Comparison of ENCODE assay signal across 8 cellular contexts in the genomic region with DNA sequence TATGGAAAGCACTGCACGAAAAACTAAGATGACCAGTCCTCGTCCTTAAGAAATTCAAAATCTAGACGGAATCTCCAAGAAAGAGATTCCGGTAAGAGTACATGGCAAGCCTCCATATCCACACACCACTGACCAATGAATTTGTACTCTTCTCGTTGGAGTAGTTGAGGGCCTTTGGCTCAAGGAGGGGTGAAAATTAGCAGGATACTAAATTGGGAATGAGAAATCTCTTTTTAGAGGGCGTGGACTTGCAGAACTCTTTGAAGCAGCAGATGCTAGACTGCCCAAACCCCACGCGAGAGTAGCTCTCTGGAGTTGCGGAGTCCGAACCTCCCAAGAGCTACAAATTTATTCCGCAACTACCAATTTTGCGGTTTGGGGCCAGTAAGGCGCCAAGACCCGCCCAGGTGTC. TPM values are rescaled to one million over a fixed set of nuclear protein-coding genes. Genes with fewer than 3 reads are reported as not detected.
DNase-seq lines count a peak whose midpoint lies in the region; ATAC-seq, FAIRE-seq and TF ChIP-seq lines count a peak whose summit lies in the region.

No MANE protein-coding gene starts in this region.

- H3K9me3 ChIP-seq in K562 (replicated peaks; ENCODE audit: control insufficient read depth, insufficient read depth, low read depth, low read length) (no peaks in the 10 kb centered on the region), lung (ENCODE audit: control insufficient read depth in 2 of 2, insufficient read depth in 1 of 2, low read length in 1 of 2) (no peaks in the 10 kb centered on the region)

- no peaks in the 10 kb centered on the region for H3K27me3 Mint-ChIP-seq in activated naive CD4-positive, alpha-beta T cell treated with anti-CD3 and anti-CD28 coated beads for 36 hours (ENCODE audit: low read depth)
- H3K27me3 Mint-ChIP-seq in type B pancreatic cell, result peaks cover 3% of the 10 kb centered on the region

- peak overlapping the region; percentile 88 for H3K4me2 ChIP-seq in K562 (ENCODE audit: insufficient read depth, low read length)

- in situ Hi-C loops in K562 (cut with MboI), result no loop called here

- FAIRE-seq in K562 (lab: Jason Lieb, UNC), result no peak

- POLR2A ChIA-PET in K562 (lab: Yijun Ruan, JAX), result interaction anchor here (0.6 to 2.4 kb wide), 22 partner anchors 10 to 734 kb away, joined by 3 to 9 read pairs (median 4); a partner anchor contains a TSS

- TF ChIP-seq POLR2A in K562 (conservative IDR thresholded peaks at IDR 0.05), result no peak

- peaks cover 26% of the 10 kb centered on the region for H3K4me1 Mint-ChIP-seq in activated naive CD4-positive, alpha-beta T cell treated with anti-CD3 and anti-CD28 coated beads for 36 hours (ENCODE audit: low read depth)
- H3K4me1 Mint-ChIP-seq in type B pancreatic cell (ENCODE audit: unreplicated experiment), result peaks cover 11% of the 10 kb centered on the region

- H3K9ac ChIP-seq in K562 (ENCODE audit: insufficient read depth in 1 of 2, low read depth in 2 of 2, low read length in 2 of 2), result peak overlapping the region; percentile 91 to 94

- no peaks in the 10 kb centered on the region for H3K9me1 ChIP-seq in K562 (ENCODE audit: control insufficient read depth, insufficient read depth, low read length)

- ATAC-seq in K562 (no peak; the same call in 2 of the 3 replicates), lung (ENCODE audit: insufficient read depth, low FRiP score) (no peak), GM18870 (IDR thresholded peaks at IDR 0.05; ENCODE audit: unreplicated experiment) (no peak)

- H3K27me3 ChIP-seq in K562 (ENCODE audit: control insufficient read depth in 2 of 2, insufficient read depth in 2 of 2, low read length in 2 of 2), result no peaks in the 10 kb centered on the region
- no peaks in the 10 kb centered on the region for H3K27me3 ChIP-seq in lung (ENCODE audit: control insufficient read depth, insufficient read depth)

- H3K36me3 Mint-ChIP-seq in activated naive CD4-positive, alpha-beta T cell treated with anti-CD3 and anti-CD28 coated beads for 36 hours (ENCODE audit: low read depth), result peaks cover 4% of the 10 kb centered on the region
- H3K36me3 Mint-ChIP-seq in type B pancreatic cell, result no peaks in the 10 kb centered on the region

- TF ChIP-seq CTCF in K562 (IDR thresholded peaks at IDR 0.05 in 2 of 3, conservative IDR thresholded peaks at IDR 0.05 in 1 of 3; ENCODE audit: insufficient read depth in 2 of 3, low read depth in 1 of 3, low read length in 3 of 3), result no peak
- TF ChIP-seq CTCF in lung (IDR thresholded peaks at IDR 0.05; ENCODE audit: control extremely low read depth, extremely low read depth), result no peak
- no peak for TF ChIP-seq CTCF in type B pancreatic cell (conservative IDR thresholded peaks at IDR 0.05)

- H4K20me1 ChIP-seq in K562 (replicated peaks; ENCODE audit: control insufficient read depth, insufficient read depth, low read length), result peaks cover 10% of the 10 kb centered on the region; the same call in 1 of the 2 replicates

- peak overlapping the region; percentile 95 for H3K27ac ChIP-seq in K562 (ENCODE audit: extremely low read depth, low read depth, low read length)
- peak overlapping the region; percentile 95 to 98 for H3K27ac ChIP-seq in lung (ENCODE audit: low read depth in 1 of 2, low read length in 1 of 2)

- TSS peak; percentile 90 for BruUV-seq in K562 (replicated peaks; lab: Mats Ljungman, UMichigan)

- intact Hi-C loops in activated naive CD4-positive, alpha-beta T cell treated with anti-CD3 and anti-CD28 coated beads for 36 hours (cut with micrococcal nuclease), result loop anchor here (1.0 to 2.0 kb wide), 6 partner anchors 50 to 705 kb away; a partner anchor contains a TSS
- intact Hi-C loops in K562 (cut with micrococcal nuclease), result loop anchor here (2.0 kb wide), 1 partner anchor 42 kb away; no protein-coding TSS in a partner anchor

- H3K36me3 ChIP-seq in K562 (ENCODE audit: control insufficient read depth, insufficient read depth, low read length) (peaks cover 7% of the 10 kb centered on the region; the same call in 2 of the 3 replicates), lung (ENCODE audit: control insufficient read depth in 2 of 2, insufficient read depth in 2 of 2, low read length in 2 of 2) (no peaks in the 10 kb centered on the region)

- H3K4me3 Mint-ChIP-seq in activated naive CD4-positive, alpha-beta T cell treated with anti-CD3 and anti-CD28 coated beads for 36 hours, result peak overlapping the region; percentile 96
- peak overlapping the region; percentile 99 for H3K4me3 Mint-ChIP-seq in type B pancreatic cell

- H3K4me3 ChIP-seq in K562 (peak overlapping the region; percentile 86), lung (peak overlapping the region; percentile 45)

- peaks cover 52% of the 10 kb centered on the region for H3K79me2 ChIP-seq in K562 (ENCODE audit: control insufficient read depth, insufficient read depth, low read length)

- H2AFZ ChIP-seq in K562 (ENCODE audit: low read depth, low read length), result peak overlapping the region; percentile 98

- no peaks in the 10 kb centered on the region for H3K9me3 Mint-ChIP-seq in activated naive CD4-positive, alpha-beta T cell treated with anti-CD3 and anti-CD28 coated beads for 36 hours
- no peaks in the 10 kb centered on the region for H3K9me3 Mint-ChIP-seq in type B pancreatic cell

- TF ChIP-seq EP300 in K562 (IDR thresholded peaks at IDR 0.05; ENCODE audit: low read length), result no peak

- peak overlapping the region; percentile 81 for H3K27ac Mint-ChIP-seq in activated naive CD4-positive, alpha-beta T cell treated with anti-CD3 and anti-CD28 coated beads for 36 hours
- H3K27ac Mint-ChIP-seq in type B pancreatic cell, result peak overlapping the region; percentile 100

- no peak for TF ChIP-seq RAD21 in K562 (CRISPR knock-in tag; conservative IDR thresholded peaks at IDR 0.05 in 1 of 2, IDR thresholded peaks at IDR 0.05 in 1 of 2)

- H3K4me1 ChIP-seq in K562 (replicated peaks in 1 of 2; ENCODE audit: control insufficient read depth in 2 of 2, insufficient read depth in 2 of 2, low read length in 2 of 2) (peaks cover 17 to 23% of the 10 kb centered on the region in 2 experiments; a peak in 4 of 5 replicates), lung (ENCODE audit: control insufficient read depth in 2 of 2, insufficient read depth in 2 of 2, low read length in 2 of 2) (peaks cover 2% of the 10 kb centered on the region in 2 donors)

- DNase-seq in activated naive CD4-positive, alpha-beta T cell treated with anti-CD3 and anti-CD28 coated beads for 36 hours, result no peak
- DNase-seq in activated naive CD4-positive, alpha-beta T cell (lab: John Stamatoyannopoulos, UW), result no peak
- DNase-seq in K562 (ENCODE audit: extremely low read depth in 1 of 4, low spot score in 3 of 4) (no peak), lung (ENCODE audit: low spot score) (no peak), type B pancreatic cell (ENCODE audit: extremely low spot score, unreplicated experiment) (no peak), KG1 (lab: John Stamatoyannopoulos, UW) (no peak), Kasumi-1 (lab: John Stamatoyannopoulos, UW) (no peak)

- CTCF ChIA-PET in activated naive CD4-positive, alpha-beta T cell treated with anti-CD3 and anti-CD28 coated beads for 36 hours (lab: Charles Lee), result interaction anchor here (0.7 to 1.9 kb wide), 2 partner anchors 213 to 249 kb away, joined by 3 to 5 read pairs; a partner anchor contains a TSS
- CTCF ChIA-PET in K562 (lab: Yijun Ruan, JAX; ENCODE audit: low intra/inter-chr PET ratio), result no interaction called here

- WGBS in K562 (ENCODE audit: insufficient coverage, low coverage, missing lambda C conversion rate), result 1% methylated on average over 14 of the region's 14 CpGs
- WGBS in lung, 2 donors, result 11 to 18% methylated on average over 14 of the region's 14 CpGs

TF ChIP-seq in K562, 482 proteins besides CTCF, POLR2A, EP300 and RAD21 (continues in another document):
- TF ChIP-seq CBFB (CRISPR knock-in tag; IDR thresholded peaks at IDR 0.05) (peak; percentile 94; the same call in 1 of the 2 replicates), SETDB1 (IDR thresholded peaks at IDR 0.05; ENCODE audit: low read length) (no peak)

RNA-seq across cellular contexts. Expression of a gene that starts 0.9 kb away (rescaled TPM):
- 10 to 100 TPM; 30.6 to 31.4 TPM for total RNA-seq in activated naive CD4-positive, alpha-beta T cell treated with anti-CD3 and anti-CD28 coated beads for 36 hours
- 22.5 and 38.1 TPM in 2 replicates for total RNA-seq in K562 (2011; cell fraction: chromatin; rRNA removed; ENCODE audit: low replicate concordance)
- total RNA-seq in K562 (2011; cell fraction: nucleolus; rRNA removed), result 17.6 and 18.8 TPM in 2 replicates
- 24.0 and 38.3 TPM in 2 replicates for total RNA-seq in K562 (2011; cell fraction: nucleoplasm; rRNA removed)
- total RNA-seq in K562 (2014; rRNA removed) (57.2 and 59.8 TPM in 2 replicates), K562 (2014; rRNA removed; fragmentation: Illumina TruSeq; extraction: Trizol) (64.3 and 73.5 TPM in 2 replicates), K562 (2015; rRNA removed; fragmentation: Illumina TruSeq; extraction: Trizol) (66.1 and 69.6 TPM in 2 replicates), K562 (2021) (70.9 and 71.1 TPM in 2 replicates), lung (100 to 1,000 TPM in 1 of 2 donors, 10 to 100 TPM in 1; 62.9 to 143 TPM), type B pancreatic cell (ENCODE audit: low replicate concordance) (20.6 and 34.0 TPM in 2 replicates)
- polyA plus RNA-seq in K562 (2011; rRNA removed) (79.3 and 106 TPM in 2 replicates), K562 (2014; fragmentation: Illumina TruSeq; extraction: Trizol) (62.9 and 71.3 TPM in 2 replicates), K562 (2014; fragmentation: Nextera tagmentation; extraction: Ambion mirVana) (10 to 100 TPM; 26.9 to 31.2 TPM), K562 (2014; rRNA removed) (53.8 and 62.2 TPM in 2 replicates), lung (10 to 100 TPM; 31.3 to 45.7 TPM)
- 37.4 and 45.8 TPM in 2 replicates for polyA plus RNA-seq in K562 (2011; cell fraction: cytosol; rRNA removed)
- polyA plus RNA-seq in K562 (2011; cell fraction: nucleus; rRNA removed), result 26.6 and 37.4 TPM in 2 replicates
- polyA plus RNA-seq in K562 (2012), result 45.3 and 51.5 TPM in 2 replicates
- polyA minus RNA-seq in K562 (2011; rRNA and poly(A)+ RNA removed), result 59.4 and 61.4 TPM in 2 replicates
- 33.0 and 37.2 TPM in 2 replicates for polyA minus RNA-seq in K562 (2011; cell fraction: cytosol; rRNA and poly(A)+ RNA removed)
- 25.4 and 30.1 TPM in 2 replicates for polyA minus RNA-seq in K562 (2011; cell fraction: nucleus; rRNA and poly(A)+ RNA removed)
